16 cellular contexts compared by ENCODE assay signal in genomic region chr22:19845369-19845722, GRCh38. TPM values are rescaled to one million over a fixed set of nuclear protein-coding genes. Genes with fewer than 3 reads are reported as not detected.
A peak's percentile ranks its signal among the peaks of the same experiment; 100 is the strongest.
DNase-seq lines count a peak whose midpoint lies in the region; ATAC-seq and TF ChIP-seq lines count a peak whose summit lies in the region.
"Had no signal": no experiment of that assay in that cellular context is flagged by ENCODE, and none has a peak within 500 bp of the region (broad histone marks: within the 10 kb centered on the region; RNA-seq: fewer than 3 reads in every experiment).

No MANE protein-coding gene starts in this region.

- peaks cover 53 to 83% (median 70%) of the 10 kb centered on the region in 10 experiments for H3K4me1 ChIP-seq in BLaER1 treated with 17β-estradiol and CSF1 and Interleukin-3, amounts not matched to agents 10 nM and 100 nM
- H3K4me1 ChIP-seq in ascending aorta: peaks cover 11 to 21% of the 10 kb centered on the region in 2 donors

- no peaks in the 10 kb centered on the region for H3K27me3 Mint-ChIP-seq in osteocyte (ENCODE audit: unreplicated experiment)
- H3K27me3 Mint-ChIP-seq: memory B cell had no signal

- peak overlapping the region; percentile 87 for H3K27ac Mint-ChIP-seq in osteocyte (ENCODE audit: unreplicated experiment)
- H3K27ac Mint-ChIP-seq: memory B cell, nephron progenitor cell had no signal

- no peaks in the 10 kb centered on the region for H3K9me3 ChIP-seq in BLaER1 treated with 17β-estradiol and CSF1 and Interleukin-3, amounts not matched to agents 10 nM and 100 nM (replicated peaks in 1 of 11)
- H3K9me3 ChIP-seq in ascending aorta: no peaks in the 10 kb centered on the region

- peaks cover 0 to 100% (median 49%) of the 10 kb centered on the region in 11 experiments; a peak in 18 of 22 replicates for H4K20me1 ChIP-seq in BLaER1 treated with 17β-estradiol and CSF1 and Interleukin-3, amounts not matched to agents 10 nM and 100 nM

- intact Hi-C loops in ascending aorta (cut with DNase I): no loop called here

- ATAC-seq in GM19463 (IDR thresholded peaks at IDR 0.05; ENCODE audit: unreplicated experiment): no peak

- H3K4me3 Mint-ChIP-seq in osteocyte (ENCODE audit: unreplicated experiment): no peak overlapping the region
- H3K4me3 Mint-ChIP-seq: immature natural killer cell, memory B cell, nephron progenitor cell had no signal

- H3K27me3 ChIP-seq in BLaER1 treated with 17β-estradiol and CSF1 and Interleukin-3, amounts not matched to agents 10 nM and 100 nM: no peaks in the 10 kb centered on the region
- no peaks in the 10 kb centered on the region for H3K27me3 ChIP-seq in ascending aorta

- H3K9me3 Mint-ChIP-seq in osteocyte (ENCODE audit: unreplicated experiment): no peaks in the 10 kb centered on the region
- H3K9me3 Mint-ChIP-seq: immature natural killer cell, memory B cell, nephron progenitor cell had no signal

- in situ Hi-C loops in GM13977 (cut with MboI; ENCODE audit: low pct_unique_long_range_greater_than_20kb, low sequenced_read_pairs, unreplicated experiment): no loop called here

- TF ChIP-seq CTCF in GM13977 (IDR thresholded peaks at IDR 0.05; ENCODE audit: extremely low read depth, insufficient read depth, missing control alignments) (no peak), ascending aorta (IDR thresholded peaks at IDR 0.05) (no peak), osteocyte (IDR thresholded peaks at IDR 0.05) (no peak)

- peak overlapping the region; percentile 54 to 73 (median 65); a peak in 16 of 22 replicates for H3K9ac ChIP-seq in BLaER1 treated with 17β-estradiol and CSF1 and Interleukin-3, amounts not matched to agents 10 nM and 100 nM

- peaks cover 20 to 39% (median 31%) of the 10 kb centered on the region in 11 experiments; a peak in 20 of 22 replicates for H3K36me3 ChIP-seq in BLaER1 treated with 17β-estradiol and CSF1 and Interleukin-3, amounts not matched to agents 10 nM and 100 nM
- peaks cover 3 to 7% of the 10 kb centered on the region in 2 donors for H3K36me3 ChIP-seq in ascending aorta

- DNase-seq in GM13977 (ENCODE audit: low spot score) (peak; percentile 11), ascending aorta (ENCODE audit: low spot score in 2 of 2) (no peak), osteocyte (ENCODE audit: extremely low spot score, unreplicated experiment) (no peak), NCI-H2227 treated with DMSO at 0.1 percent for 48 hours (lab: John Stamatoyannopoulos, UW) (no peak), NK-92 (lab: John Stamatoyannopoulos, UW; ENCODE audit: unreplicated experiment) (no peak), dedifferentiated amniotic fluid mesenchymal stem cell (ENCODE audit: extremely low spot score) (no peak)
- DNase-seq: dermis blood vessel endothelial cell, immature natural killer cell, Karpas-422, NCI-H1105 treated with DMSO at 0.1 percent for 48 hours, NCI-H748 treated with DMSO at 0.1 percent for 48 hours, nephron progenitor cell, WERI-Rb-1 had no signal

- H3K36me3 Mint-ChIP-seq in osteocyte (ENCODE audit: unreplicated experiment): peaks cover 5% of the 10 kb centered on the region

- peak overlapping the region in 8 of 11 experiments; percentile 48 to 77 (median 70); a peak in 15 of 22 replicates for H3K27ac ChIP-seq in BLaER1 treated with 17β-estradiol and CSF1 and Interleukin-3, amounts not matched to agents 10 nM and 100 nM
- H3K27ac ChIP-seq in ascending aorta: peak overlapping the region; percentile 70 to 84
- H3K27ac ChIP-seq: WERI-Rb-1 had no signal

- peak overlapping the region; percentile 77 to 96 (median 87) for H3K4me2 ChIP-seq in BLaER1 treated with 17β-estradiol and CSF1 and Interleukin-3, amounts not matched to agents 10 nM and 100 nM

- peak overlapping the region in 6 of 10 experiments; percentile 17 to 54 (median 29); a peak in 6 of 20 replicates for H3K4me3 ChIP-seq in BLaER1 treated with 17β-estradiol and CSF1 and Interleukin-3, amounts not matched to agents 10 nM and 100 nM
- no peak overlapping the region for H3K4me3 ChIP-seq in ascending aorta

- peaks cover 34% of the 10 kb centered on the region for H3K4me1 Mint-ChIP-seq in osteocyte (ENCODE audit: unreplicated experiment)

RNA-seq across cellular contexts. Expression of gene GNB1L, which starts 9.3 kb away (rescaled TPM):
- total RNA-seq in ascending aorta (7.9 TPM), osteocyte (6.0 and 6.1 TPM in 2 replicates)

RNA-seq across cellular contexts. Expression of gene RTL10, which starts 9.3 kb away (rescaled TPM):
- total RNA-seq in ascending aorta: 8.8 TPM
- 28.5 and 30.4 TPM in 2 replicates for total RNA-seq in osteocyte

Comparison
In these comparisons a context has a peak if more than half of its experiments do, and no peak if none do; other contexts are left out.
1. H3K4me3 ChIP-seq: peak in BLaER1 treated with 17β-estradiol and CSF1 and Interleukin-3, amounts not matched to agents 10 nM and 100 nM (6 of 10); none in ascending aorta (0 of 2).